7 cellular contexts compared by ENCODE assay signal in genomic region chr22:35842954-35843353, GRCh38.
DNase-seq lines count a peak whose midpoint lies in the region; ATAC-seq and TF ChIP-seq lines count a peak whose summit lies in the region.

No MANE protein-coding gene starts in this region.

- H3K4me3 Mint-ChIP-seq in chondrocyte (ENCODE audit: unreplicated experiment), result no peak overlapping the region

- peak overlapping the region; percentile 19 for H3K27ac ChIP-seq in mesodermal cell (ENCODE audit: low read depth, low read length, severe bottlenecking)

- ATAC-seq in GM18873 (IDR thresholded peaks at IDR 0.05; ENCODE audit: low FRiP score, unreplicated experiment), result no peak

- TF ChIP-seq CTCF in GM12864 (IDR thresholded peaks at IDR 0.05; ENCODE audit: low read depth, low read length, missing control alignments) (peak; percentile 43), chondrocyte (IDR thresholded peaks at IDR 0.05) (peak; percentile 80)

- peak overlapping the region; percentile 85 for H3K27ac Mint-ChIP-seq in chondrocyte (ENCODE audit: unreplicated experiment)

- H3K9me3 ChIP-seq in mesodermal cell (ENCODE audit: control insufficient read depth, low read length), result no peaks in the 10 kb centered on the region

- H3K9me3 Mint-ChIP-seq in chondrocyte (ENCODE audit: low read depth), result no peaks in the 10 kb centered on the region

- peaks cover 8% of the 10 kb centered on the region for H3K4me1 ChIP-seq in mesodermal cell (ENCODE audit: control insufficient read depth, insufficient read depth, low read length, poor library complexity, severe bottlenecking)

- H3K4me1 Mint-ChIP-seq in chondrocyte (ENCODE audit: low read depth), result peaks cover 38% of the 10 kb centered on the region

- H3K36me3 Mint-ChIP-seq in chondrocyte (ENCODE audit: low read depth), result no peaks in the 10 kb centered on the region

- H3K27me3 Mint-ChIP-seq in chondrocyte (ENCODE audit: low read depth), result no peaks in the 10 kb centered on the region

- DNase-seq in GM12864 (ENCODE audit: low read depth) (no peak), NCI-H345 treated with DMSO at 0.1 percent for 48 hours (lab: John Stamatoyannopoulos, UW; ENCODE audit: unreplicated experiment) (peak; percentile 5), chondrocyte (ENCODE audit: low spot score) (no peak), mesenteric fat pad (ENCODE audit: low spot score) (no peak)
- no peak for DNase-seq in stimulated activated CD4-positive, alpha-beta T cell treated with anti-CD3 and anti-CD28 coated beads, Interleukin-4, amount 100 ng/mL, for 24 hours

- H3K36me3 ChIP-seq in mesodermal cell (ENCODE audit: control insufficient read depth, insufficient read depth, low read length), result no peaks in the 10 kb centered on the region

- no peak overlapping the region for H3K4me3 ChIP-seq in GM12864 (ENCODE audit: low read depth, low read length)
- H3K4me3 ChIP-seq in mesodermal cell (ENCODE audit: extremely low read depth, insufficient read depth, low read length, poor library complexity, severe bottlenecking), result no peak overlapping the region

- WGBS in mesodermal cell (ENCODE audit: insufficient coverage in 2 of 2), 2 experiments, result 54% methylated on average over 2 of the region's 2 CpGs; no CpG with 5 or more reads in 1 of the 2 experiments
